Comparison of ENCODE assay signal across 8 cellular contexts in genomic region chr1:183471748-183472487, GRCh38. TPM values are rescaled to one million over a fixed set of nuclear protein-coding genes. Genes with fewer than 3 reads are reported as not detected.
A peak's percentile ranks its signal among the peaks of the same experiment; 100 is the strongest.
DNase-seq lines count a peak whose midpoint lies in the region; ATAC-seq and TF ChIP-seq lines count a peak whose summit lies in the region.

No MANE protein-coding gene starts in this region.

- TF ChIP-seq CTCF in Peyer's patch (IDR thresholded peaks at IDR 0.05) (peak in 1 of 6 experiments; percentile 30), esophagus squamous epithelium (IDR thresholded peaks at IDR 0.05) (peak in 2 of 6 experiments; percentile 8 to 15)

- H3K9me3 ChIP-seq in KOPT-K1 (ENCODE audit: insufficient read depth, low read length, poor library complexity, severe bottlenecking) = no peaks in the 10 kb centered on the region
- H3K9me3 ChIP-seq in Peyer's patch = no peaks in the 10 kb centered on the region
- H3K9me3 ChIP-seq in esophagus squamous epithelium = no peaks in the 10 kb centered on the region

- H3K36me3 ChIP-seq in KOPT-K1 (ENCODE audit: insufficient read depth, low read length) (no peaks in the 10 kb centered on the region), Peyer's patch (no peaks in the 10 kb centered on the region), esophagus squamous epithelium (no peaks in the 10 kb centered on the region)

- ATAC-seq in GM21786 (IDR thresholded peaks at IDR 0.05; ENCODE audit: unreplicated experiment) = peak; percentile 52

- WGBS in esophagus squamous epithelium, 2 donors = 0 to 1% methylated on average over 19 of the region's 42 CpGs

- intact Hi-C loops in esophagus squamous epithelium (cut with DNase I) = loop anchor here (10.0 kb wide), 1 partner anchor 163 kb away; the partner anchor contains the start of gene ARPC5

- H3K27ac ChIP-seq in KOPT-K1 (ENCODE audit: low read depth, low read length, poor library complexity, severe bottlenecking) (peak overlapping the region; percentile 98), Peyer's patch (peak overlapping the region; percentile 89 to 97 (median 94)), esophagus squamous epithelium (peak overlapping the region; percentile 93 to 99 (median 98))

- TF ChIP-seq POLR2A in Peyer's patch (IDR thresholded peaks at IDR 0.05) (peak; percentile 41 to 78), esophagus squamous epithelium (IDR thresholded peaks at IDR 0.05) (peak in 1 of 4 donors; percentile 5)

- peaks cover 0 to 36% (median 5%) of the 10 kb centered on the region in 4 donors for H3K4me1 ChIP-seq in Peyer's patch
- H3K4me1 ChIP-seq in esophagus squamous epithelium = peaks cover 0 to 59% (median 25%) of the 10 kb centered on the region in 3 donors

- H3K27me3 ChIP-seq in Peyer's patch (no peaks in the 10 kb centered on the region), esophagus squamous epithelium (no peaks in the 10 kb centered on the region)

- DNase-seq in DMS53 treated with DMSO at 0.1 percent for 48 hours (lab: John Stamatoyannopoulos, UW; ENCODE audit: unreplicated experiment) (peak; percentile 95), Peyer's patch (peak; percentile 96 to 99 (median 98)), activated T-helper 1 cell treated with Interleukin-2 at 50 U/mL for 16 hours (ENCODE audit: low read depth) (peak; percentile 93), esophagus squamous epithelium (lab: John Stamatoyannopoulos, UW) (peak; percentile 90), myocyte (ENCODE audit: low read depth) (peak; percentile 97)
- DNase-seq in stimulated activated CD8-positive, alpha-beta memory T cell treated with anti-CD3 and anti-CD28 coated beads, Interleukin-7, amount 100 ng/mL, for 4 hours (ENCODE audit: low read depth in 2 of 2) = peak; percentile 98 to 99

- peak overlapping the region; percentile 87 to 96 (median 92) for H3K4me3 ChIP-seq in Peyer's patch
- H3K4me3 ChIP-seq in esophagus squamous epithelium = peak overlapping the region; percentile 92 to 100 (median 92)

RNA-seq across cellular contexts. Expression of gene SMG7, which starts 0.4 kb away (rescaled TPM):
- 10 to 100 TPM; 46.2 to 72.7 (median 54.3) TPM for total RNA-seq in Peyer's patch
- total RNA-seq in esophagus squamous epithelium = 10 to 100 TPM; 15.8 to 46.5 (median 35.3) TPM
- 20.0 and 24.0 TPM in 2 replicates for total RNA-seq in myocyte
- 23.4 TPM for polyA plus RNA-seq in myocyte (2012)

RNA-seq across cellular contexts. Expression of gene NMNAT2, which starts 53.7 kb away (rescaled TPM):
- total RNA-seq in Peyer's patch (under 1 TPM in 3 of 4 donors, not detected in 1; 0.13 to 0.83 (median 0.66) TPM), esophagus squamous epithelium (1 to 10 TPM in 1 of 4 donors, under 1 TPM in 2, not detected in 1; 0.18 to 1.1 (median 0.26) TPM), myocyte (5.3 and 7.8 TPM in 2 replicates)
- 5.1 TPM for polyA plus RNA-seq in myocyte (2012)

Comparison
In these comparisons a context has a peak if more than half of its experiments do, and no peak if none do; other contexts are left out.
1. Peak in every context shown above with its lines: DNase-seq, ATAC-seq, H3K4me3 ChIP-seq and H3K27ac ChIP-seq.